In the genomic region with DNA sequence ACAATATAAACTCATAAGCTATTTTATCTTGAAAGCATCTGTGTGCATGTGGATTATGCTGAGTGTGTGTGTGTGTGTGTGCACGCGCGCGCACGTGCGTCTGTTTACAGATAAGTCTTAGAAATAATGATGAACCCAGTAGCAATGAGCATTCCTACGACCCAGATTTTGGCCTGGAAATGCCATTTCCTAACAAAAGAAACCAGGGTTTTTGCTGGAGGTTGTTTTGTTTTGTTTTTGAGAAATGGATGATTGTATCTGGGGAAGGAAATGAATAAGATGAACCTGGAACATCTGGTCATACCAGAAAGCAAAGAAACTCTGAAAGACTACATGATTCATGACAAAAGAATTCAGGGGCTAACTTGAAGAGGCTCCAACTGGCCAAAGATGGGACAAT, we compare ENCODE assay signal across 1 cellular context.
TF ChIP-seq lines count a peak whose summit lies in the region.

No MANE protein-coding gene starts in this region.

TF ChIP-seq in SK-N-SH, 30 proteins besides CTCF, POLR2A, EP300 and RAD21 (continued from another document):
- peak; percentile 61; the same call in 1 of the 2 replicates for TF ChIP-seq MAX (IDR thresholded peaks at IDR 0.05; ENCODE audit: low read depth)
- TF ChIP-seq TAF1 (IDR thresholded peaks at IDR 0.05; ENCODE audit: borderline replicate concordance, low read depth, low read length) = no peak
- no peak for TF ChIP-seq SIN3A (IDR thresholded peaks at IDR 0.05; ENCODE audit: borderline replicate concordance, low read depth, low read length)
- no peak for TF ChIP-seq ELF1 (IDR thresholded peaks at IDR 0.05)
- TF ChIP-seq SMC3 (IDR thresholded peaks at IDR 0.05; ENCODE audit: low read depth, low read length) = no peak
- TF ChIP-seq RCOR1 (IDR thresholded peaks at IDR 0.05; ENCODE audit: low read length) = no peak
- no peak for TF ChIP-seq YY1 (IDR thresholded peaks at IDR 0.05; ENCODE audit: low read depth)
- TF ChIP-seq JUND (IDR thresholded peaks at IDR 0.05) = peak; percentile 82
- 0 out of 2 replicates have a peak, but pooled peaks have one; percentile 29 for TF ChIP-seq GATA2 (CRISPR knock-in tag; IDR thresholded peaks at IDR 0.05)
- TF ChIP-seq, protein P1, sequence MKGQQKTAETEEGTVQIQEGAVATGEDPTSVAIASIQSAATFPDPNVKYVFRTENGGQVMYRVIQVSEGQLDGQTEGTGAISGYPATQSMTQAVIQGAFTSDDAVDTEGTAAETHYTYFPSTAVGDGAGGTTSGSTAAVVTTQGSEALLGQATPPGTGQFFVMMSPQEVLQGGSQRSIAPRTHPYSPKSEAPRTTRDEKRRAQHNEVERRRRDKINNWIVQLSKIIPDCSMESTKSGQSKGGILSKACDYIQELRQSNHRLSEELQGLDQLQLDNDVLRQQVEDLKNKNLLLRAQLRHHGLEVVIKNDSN (IDR thresholded peaks at IDR 0.05; ENCODE audit: borderline replicate concordance, low read depth) = no peak
- TF ChIP-seq USF2 (IDR thresholded peaks at IDR 0.05; ENCODE audit: borderline replicate concordance, low read depth, low read length) = no peak
- no peak for TF ChIP-seq MEF2A (IDR thresholded peaks at IDR 0.05; ENCODE audit: borderline replicate concordance, low read depth)
- TF ChIP-seq MXI1 (IDR thresholded peaks at IDR 0.05; ENCODE audit: low read depth, low read length) = no peak
- TF ChIP-seq TCF12 (IDR thresholded peaks at IDR 0.05) = peak; percentile 92
- TF ChIP-seq POLR2AphosphoS5 (IDR thresholded peaks at IDR 0.05; ENCODE audit: low read depth, low read length) = peak; percentile 15; the same call in 1 of the 2 replicates
- TF ChIP-seq TEAD4 (IDR thresholded peaks at IDR 0.05; ENCODE audit: borderline replicate concordance, insufficient read depth) = peak; percentile 74; the same call in 1 of the 2 replicates
- no peak for TF ChIP-seq FOXJ3 (CRISPR knock-in tag; IDR thresholded peaks at IDR 0.05)
- peak; percentile 76 for TF ChIP-seq FOSL2 (IDR thresholded peaks at IDR 0.05; ENCODE audit: borderline replicate concordance, low read depth)
- peak; percentile 54; the same call in 1 of the 2 replicates for TF ChIP-seq NFIC (IDR thresholded peaks at IDR 0.05; ENCODE audit: borderline replicate concordance)
- TF ChIP-seq FOXM1 (IDR thresholded peaks at IDR 0.05; ENCODE audit: low read depth) = no peak
- no peak for TF ChIP-seq NRF1 (IDR thresholded peaks at IDR 0.05; ENCODE audit: low read depth, low read length)
- peak; percentile 28; the same call in 1 of the 2 replicates for TF ChIP-seq RXRA (IDR thresholded peaks at IDR 0.05; ENCODE audit: borderline replicate concordance, low read depth)
- TF ChIP-seq CHD2 (IDR thresholded peaks at IDR 0.05; ENCODE audit: low read length, partially characterized antibody) = no peak
- no peak for TF ChIP-seq RFX5 (IDR thresholded peaks at IDR 0.05; ENCODE audit: low read length)
- peak; percentile 12; the same call in 1 of the 2 replicates for TF ChIP-seq PBX3 (IDR thresholded peaks at IDR 0.05)
- TF ChIP-seq GABPA (IDR thresholded peaks at IDR 0.05; ENCODE audit: low read depth) = no peak
- TF ChIP-seq REST (IDR thresholded peaks at IDR 0.05; ENCODE audit: low read depth, low read length) = no peak
